1 cellular context compared by ENCODE assay signal in the genomic region with DNA sequence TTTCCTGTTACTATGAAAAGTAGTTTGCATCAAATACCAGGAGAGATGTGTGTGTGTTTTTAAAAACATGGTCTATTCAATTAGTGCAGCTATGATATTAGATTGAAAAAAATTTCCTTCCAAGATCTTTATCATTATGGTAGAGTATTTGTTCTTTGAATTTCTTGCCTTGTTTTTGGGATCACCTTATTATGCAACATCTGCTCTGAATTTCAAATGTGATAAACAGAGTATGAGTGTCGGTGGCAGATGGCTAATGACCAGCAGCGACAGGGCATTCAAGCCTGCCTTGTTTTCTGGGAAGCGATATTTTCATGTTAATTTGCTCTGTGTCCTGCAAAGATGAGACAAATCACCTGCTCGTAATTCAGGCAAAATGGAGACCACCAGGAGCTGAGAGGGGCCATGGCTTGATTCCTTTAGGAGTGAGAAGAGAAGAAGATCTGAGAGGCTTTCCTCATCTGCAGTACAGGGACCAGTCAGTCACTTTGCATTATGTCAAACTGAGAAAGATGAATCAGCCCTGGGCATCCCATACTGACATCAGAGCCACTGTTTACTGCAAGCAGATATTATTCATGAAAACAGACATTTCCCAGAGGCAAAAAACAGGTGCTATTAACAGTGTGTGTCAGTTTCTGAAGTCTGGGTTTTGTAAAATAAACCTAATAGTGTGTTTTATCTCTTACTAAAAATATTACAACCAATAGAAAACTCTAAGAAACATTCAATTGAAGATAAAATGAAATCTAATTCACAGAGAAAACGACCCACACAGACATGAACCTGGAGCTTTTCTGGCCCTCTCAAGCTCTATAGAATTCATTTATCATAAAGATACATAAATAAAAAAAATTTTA.
TF ChIP-seq lines count a peak whose summit lies in the region.

No MANE protein-coding gene starts in this region.

TF ChIP-seq in HEK293, 187 proteins besides CTCF, POLR2A, EP300 and RAD21 (continued from another document):
- TF ChIP-seq ZNF239 (tag by site-specific recombination; IDR thresholded peaks at IDR 0.05) (no peak), ZNF335 (tag by site-specific recombination; conservative IDR thresholded peaks at IDR 0.05) (peak; percentile 46)
TF ChIP-seq in HEK293: peak in this region for 2.
